Comparison of ENCODE assay signal across 19 cellular contexts in the genomic region with DNA sequence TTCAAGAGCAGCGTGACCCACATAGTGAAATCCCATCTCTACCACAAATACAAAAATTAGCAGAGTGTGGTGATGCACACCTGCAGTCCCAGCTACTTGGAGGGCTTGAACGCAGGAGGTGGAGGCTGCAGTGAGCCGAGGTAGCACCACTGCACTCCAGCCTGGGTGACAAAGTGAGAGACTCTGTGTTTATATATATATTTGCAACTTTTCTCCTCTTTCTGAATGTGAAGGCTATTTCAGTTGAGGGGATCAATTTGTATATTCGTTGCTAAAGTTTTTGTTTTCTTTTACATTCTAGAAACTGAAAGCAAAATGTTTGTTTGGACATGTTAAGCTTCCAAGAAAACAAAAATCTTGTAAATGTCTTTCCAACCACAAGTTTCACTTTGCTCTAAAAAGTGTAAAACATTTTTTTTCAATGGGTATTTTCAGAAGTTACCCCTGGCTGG. TPM values are rescaled to one million over a fixed set of nuclear protein-coding genes. Genes with fewer than 3 reads are reported as not detected.
DNase-seq lines count a peak whose midpoint lies in the region; ATAC-seq lines count a peak whose summit lies in the region.
"Had no signal": no experiment of that assay in that cellular context is flagged by ENCODE, and none has a peak within 500 bp of the region (broad histone marks: within the 10 kb centered on the region; RNA-seq: fewer than 3 reads in every experiment).

No MANE protein-coding gene starts in this region.

- H3K36me3 Mint-ChIP-seq in T-helper 1 cell treated with Interleukin-12 subunit alpha and Interleukin-12 subunit beta and Interleukin-4 antibody, amounts not matched to agents 30 μg/mL and 1 μg/mL, for 36 hours (ENCODE audit: low read depth) = peaks cover 12% of the 10 kb centered on the region

- peaks cover 36% of the 10 kb centered on the region for H3K27me3 Mint-ChIP-seq in T-helper 1 cell treated with Interleukin-12 subunit alpha and Interleukin-12 subunit beta and Interleukin-4 antibody, amounts not matched to agents 30 μg/mL and 1 μg/mL, for 36 hours (ENCODE audit: low read depth)

- peaks cover 13% of the 10 kb centered on the region for H3K9me3 Mint-ChIP-seq in T-helper 1 cell treated with Interleukin-12 subunit alpha and Interleukin-12 subunit beta and Interleukin-4 antibody, amounts not matched to agents 30 μg/mL and 1 μg/mL, for 36 hours

- no peak overlapping the region for H3K4me3 Mint-ChIP-seq in T-helper 1 cell treated with Interleukin-12 subunit alpha and Interleukin-12 subunit beta and Interleukin-4 antibody, amounts not matched to agents 30 μg/mL and 1 μg/mL, for 36 hours
- H3K4me3 Mint-ChIP-seq: nephron had no signal

- H3K27ac Mint-ChIP-seq in T-helper 1 cell treated with Interleukin-12 subunit alpha and Interleukin-12 subunit beta and Interleukin-4 antibody, amounts not matched to agents 30 μg/mL and 1 μg/mL, for 36 hours = peak overlapping the region; percentile 52
- H3K27ac Mint-ChIP-seq: nephron had no signal

- ATAC-seq in GM18867 (IDR thresholded peaks at IDR 0.05; ENCODE audit: unreplicated experiment) (peak; percentile 83), GM21390 (IDR thresholded peaks at IDR 0.05; ENCODE audit: unreplicated experiment) (peak; percentile 74), HG02943 (IDR thresholded peaks at IDR 0.05; ENCODE audit: low read depth, unreplicated experiment) (peak; percentile 68), left ventricle myocardium superior (no peak)
- ATAC-seq: left lobe of liver, Right ventricle myocardium inferior had no signal

- in situ Hi-C loops in ACHN (cut with HindIII; ENCODE audit: low pct_ligation_motif_present, low pct_unique_long_range_greater_than_20kb, low sequenced_read_pairs) = no loop called here

- DNase-seq in central memory CD4-positive, alpha-beta T cell = no peak
- DNase-seq in AML-193 (lab: John Stamatoyannopoulos, UW) = no peak
- no peak for DNase-seq in left ventricle myocardium superior
- DNase-seq in ACHN = no peak
- DNase-seq: activated naive CD4-positive, alpha-beta T cell treated with anti-CD3 and anti-CD28 coated beads, Interleukin-2, amount 50 U/mL, for 16 hours; BE2C; caudate nucleus; DMS79 treated with DMSO at 0.1 percent for 48 hours; NCI-H1694; NCI-H774; sigmoid colon; stomach had no signal

- intact Hi-C loops in left ventricle myocardium superior (cut with micrococcal nuclease) = no loop called here

- peaks cover 29% of the 10 kb centered on the region for H3K4me1 Mint-ChIP-seq in T-helper 1 cell treated with Interleukin-12 subunit alpha and Interleukin-12 subunit beta and Interleukin-4 antibody, amounts not matched to agents 30 μg/mL and 1 μg/mL, for 36 hours (ENCODE audit: low read depth)
- H3K4me1 Mint-ChIP-seq: nephron had no signal

RNA-seq across cellular contexts. Expression of gene FAM98B, which starts 29.8 kb away (rescaled TPM):
- 15.2 TPM for total RNA-seq in left ventricle myocardium superior
